ENCODE assay signal across 25 cellular contexts in the genomic region with DNA sequence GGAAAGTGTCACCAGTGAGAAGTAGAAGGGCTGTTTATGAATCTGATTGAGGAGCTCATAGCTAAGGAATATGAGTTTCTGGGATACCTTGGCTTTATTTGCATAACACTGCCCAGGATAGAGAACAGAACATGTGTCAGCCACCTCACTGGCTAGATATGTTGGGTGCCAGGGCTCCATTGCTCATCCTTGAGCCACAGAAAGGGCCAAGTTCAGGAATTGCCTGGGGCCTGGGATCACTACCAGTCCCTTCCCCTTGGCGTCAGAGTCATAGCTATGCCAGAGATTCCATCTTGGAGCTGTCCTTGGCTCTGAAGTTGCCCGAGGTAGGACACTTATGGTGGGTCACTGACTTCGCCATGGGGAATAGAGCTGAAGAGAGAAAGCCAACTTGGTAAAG.
"Had no signal": no experiment of that assay in that cellular context is flagged by ENCODE, and none has a peak within 500 bp of the region (broad histone marks: within the 10 kb centered on the region; RNA-seq: fewer than 3 reads in every experiment).

No MANE protein-coding gene starts in this region.

- H3K4me3 ChIP-seq: ascending aorta, gastrocnemius medialis, psoas muscle, sigmoid colon, thoracic aorta, upper lobe of left lung had no signal

- H3K4me1 ChIP-seq: ascending aorta, gastrocnemius medialis, parathyroid adenoma, psoas muscle, upper lobe of left lung had no signal

- H3K9me3 ChIP-seq: ascending aorta, gastrocnemius medialis, psoas muscle, sigmoid colon, thoracic aorta, upper lobe of left lung had no signal

- H3K27me3 ChIP-seq: ascending aorta, gastrocnemius medialis, sigmoid colon, upper lobe of left lung had no signal

- H3K4me1 Mint-ChIP-seq: activated naive CD4-positive, alpha-beta T cell treated with anti-CD3 and anti-CD28 coated beads, Interleukin-2, amount 10 ng/mL, durations not matched to agents 7 days and 5 days; activated naive CD8-positive, alpha-beta T cell treated with anti-CD3 and anti-CD28 coated beads, Interleukin-2, amount 10 ng/mL, durations not matched to agents 7 days and 5 days; brain; endodermal cell; mesothelial cell of epicardium; naive B cell; T-cell had no signal

- ATAC-seq: gastrocnemius medialis; left colon; psoas muscle; stimulated activated effector memory CD8-positive, alpha-beta T cell treated with anti-CD3 and anti-CD28 coated beads, Interleukin-12 subunit alpha, Interleukin-12 subunit beta, amount 100 ng/mL, for 72 hours; T-cell had no signal

- H3K4me3 Mint-ChIP-seq: activated naive CD4-positive, alpha-beta T cell treated with anti-CD3 and anti-CD28 coated beads, Interleukin-2, amount 10 ng/mL, durations not matched to agents 7 days and 5 days; activated naive CD8-positive, alpha-beta T cell treated with anti-CD3 and anti-CD28 coated beads, Interleukin-2, amount 10 ng/mL, durations not matched to agents 7 days and 5 days; brain; endodermal cell; mesothelial cell of epicardium; naive B cell; stimulated activated effector memory CD8-positive, alpha-beta T cell treated with anti-CD3 and anti-CD28 coated beads, Interleukin-12 subunit alpha, Interleukin-12 subunit beta, amount 100 ng/mL, for 72 hours; stimulated activated naive CD8-positive, alpha-beta T cell treated with anti-CD3 and anti-CD28 coated beads, Interleukin-15, Interleukin-2, amounts not matched to agents 100 ng/mL and 50 ng/mL, for 24 hours; T-cell had no signal

- H3K27ac Mint-ChIP-seq: activated naive CD4-positive, alpha-beta T cell treated with anti-CD3 and anti-CD28 coated beads, Interleukin-2, amount 10 ng/mL, durations not matched to agents 7 days and 5 days; activated naive CD8-positive, alpha-beta T cell treated with anti-CD3 and anti-CD28 coated beads, Interleukin-2, amount 10 ng/mL, durations not matched to agents 7 days and 5 days; brain; endodermal cell; mesothelial cell of epicardium; stimulated activated effector memory CD8-positive, alpha-beta T cell treated with anti-CD3 and anti-CD28 coated beads, Interleukin-12 subunit alpha, Interleukin-12 subunit beta, amount 100 ng/mL, for 72 hours; stimulated activated naive CD8-positive, alpha-beta T cell treated with anti-CD3 and anti-CD28 coated beads, Interleukin-15, Interleukin-2, amounts not matched to agents 100 ng/mL and 50 ng/mL, for 24 hours; T-cell had no signal

- H3K27me3 Mint-ChIP-seq: activated naive CD4-positive, alpha-beta T cell treated with anti-CD3 and anti-CD28 coated beads, Interleukin-2, amount 10 ng/mL, durations not matched to agents 7 days and 5 days; activated naive CD8-positive, alpha-beta T cell treated with anti-CD3 and anti-CD28 coated beads, Interleukin-2, amount 10 ng/mL, durations not matched to agents 7 days and 5 days; brain; naive B cell; stimulated activated naive CD8-positive, alpha-beta T cell treated with anti-CD3 and anti-CD28 coated beads, Interleukin-15, Interleukin-2, amounts not matched to agents 100 ng/mL and 50 ng/mL, for 24 hours; T-cell had no signal

- H3K27ac ChIP-seq: ascending aorta, gastrocnemius medialis, parathyroid adenoma, psoas muscle, sigmoid colon, thoracic aorta, upper lobe of left lung had no signal

- H3K9me3 Mint-ChIP-seq: activated naive CD4-positive, alpha-beta T cell treated with anti-CD3 and anti-CD28 coated beads, Interleukin-2, amount 10 ng/mL, durations not matched to agents 7 days and 5 days; activated naive CD8-positive, alpha-beta T cell treated with anti-CD3 and anti-CD28 coated beads, Interleukin-2, amount 10 ng/mL, durations not matched to agents 7 days and 5 days; brain; endodermal cell; mesothelial cell of epicardium; naive B cell; stimulated activated effector memory CD8-positive, alpha-beta T cell treated with anti-CD3 and anti-CD28 coated beads, Interleukin-12 subunit alpha, Interleukin-12 subunit beta, amount 100 ng/mL, for 72 hours; stimulated activated naive CD8-positive, alpha-beta T cell treated with anti-CD3 and anti-CD28 coated beads, Interleukin-15, Interleukin-2, amounts not matched to agents 100 ng/mL and 50 ng/mL, for 24 hours; T-cell had no signal

- DNase-seq: activated CD4-positive, alpha-beta T cell treated with anti-CD3 and anti-CD28 coated beads for 4 hours; activated CD4-positive, alpha-beta T cell treated with anti-CD3 and anti-CD28 coated beads, Interleukin-2, amount 50 U/mL, for 48 hours; activated CD8-positive, alpha-beta memory T cell treated with anti-CD3 and anti-CD28 coated beads for 24 hours; activated gamma-delta T cell; activated naive CD4-positive, alpha-beta T cell treated with anti-CD3 and anti-CD28 coated beads, Interleukin-2, amount 10 ng/mL, durations not matched to agents 7 days and 5 days; activated naive CD8-positive, alpha-beta T cell treated with anti-CD3 and anti-CD28 coated beads, Interleukin-2, amount 10 ng/mL, durations not matched to agents 7 days and 5 days; cortex of kidney; endodermal cell; gastrocnemius medialis; glutamatergic neuron; left colon; naive B cell; psoas muscle; sigmoid colon; small intestine; stimulated activated CD4-positive, alpha-beta T cell treated with anti-CD3 and anti-CD28 coated beads, Interleukin-4, amount 100 ng/mL, for 24 hours; T-cell; upper lobe of left lung had no signal

- H3K36me3 Mint-ChIP-seq: activated naive CD4-positive, alpha-beta T cell treated with anti-CD3 and anti-CD28 coated beads, Interleukin-2, amount 10 ng/mL, durations not matched to agents 7 days and 5 days; activated naive CD8-positive, alpha-beta T cell treated with anti-CD3 and anti-CD28 coated beads, Interleukin-2, amount 10 ng/mL, durations not matched to agents 7 days and 5 days; stimulated activated effector memory CD8-positive, alpha-beta T cell treated with anti-CD3 and anti-CD28 coated beads, Interleukin-12 subunit alpha, Interleukin-12 subunit beta, amount 100 ng/mL, for 72 hours had no signal
